In genomic region chr16:23082161-23082788, GRCh38 we compare ENCODE assay signal across 1 cellular context.
TF ChIP-seq lines count a peak whose summit lies in the region.

No MANE protein-coding gene starts in this region.

TF ChIP-seq in WTC11, 78 proteins besides CTCF, POLR2A, EP300 and RAD21 (continued from another document):
- no peak for TF ChIP-seq STAT6 (CRISPR knock-in tag; conservative IDR thresholded peaks at IDR 0.05; ENCODE audit: low read depth)
- no peak for TF ChIP-seq TEAD4 (CRISPR knock-in tag; IDR thresholded peaks at IDR 0.05)
- TF ChIP-seq SP1 (CRISPR knock-in tag; conservative IDR thresholded peaks at IDR 0.05), result no peak
- TF ChIP-seq ZNF671 (CRISPR knock-in tag; IDR thresholded peaks at IDR 0.05), result no peak
- no peak for TF ChIP-seq PRDM15 (CRISPR knock-in tag; IDR thresholded peaks at IDR 0.05)
